9 cellular contexts compared by ENCODE assay signal in genomic region chr17:63922402-63922801, GRCh38. TPM values are rescaled to one million over a fixed set of nuclear protein-coding genes. Genes with fewer than 3 reads are reported as not detected.
DNase-seq lines count a peak whose midpoint lies in the region; ATAC-seq and TF ChIP-seq lines count a peak whose summit lies in the region.
"Not testable (repeated sequence)": the region's sequence is repeated elsewhere in the genome, so short reads cannot be mapped to it uniquely, and the experiment has no call there.
"Had no signal": no experiment of that assay in that cellular context is flagged by ENCODE, and none has a peak within 500 bp of the region (broad histone marks: within the 10 kb centered on the region; RNA-seq: fewer than 3 reads in every experiment).

No MANE protein-coding gene starts in this region.

- peak overlapping the region; percentile 57 for H3K4me3 ChIP-seq in DOHH2 (ENCODE audit: low read length)
- not testable (repeated sequence) for H3K4me3 ChIP-seq in Karpas-422 (ENCODE audit: low read length); lower lobe of right lung

- TF ChIP-seq POLR2A in Raji (IDR thresholded peaks at IDR 0.05; ENCODE audit: insufficient read depth, low read depth, low read length), result 0 out of 2 replicates have a peak, but pooled peaks have one; percentile 48

- intact Hi-C loops in lower lobe of right lung (cut with DNase I), result not testable (repeated sequence)

- peaks cover 28% of the 10 kb centered on the region for H3F3A ChIP-seq in DOHH2 (ENCODE audit: control insufficient read depth, insufficient read depth)

- H3K9me2 ChIP-seq in DOHH2 (replicated peaks; ENCODE audit: control insufficient read depth, low read length); Karpas-422 (replicated peaks; ENCODE audit: insufficient read depth, low read length): not testable (repeated sequence)

- peak overlapping the region; percentile 66 for H3K9ac ChIP-seq in Karpas-422 (ENCODE audit: low read length)

- not testable (repeated sequence) for H3K9me3 ChIP-seq in DOHH2 (ENCODE audit: control insufficient read depth, insufficient read depth, low read length); Karpas-422 (ENCODE audit: low read length); lower lobe of right lung

- H3K4me2 ChIP-seq in DOHH2 (ENCODE audit: low read length), result peak overlapping the region; percentile 73
- H3K4me2 ChIP-seq in Karpas-422 (ENCODE audit: low read depth, low read length, poor library complexity, severe bottlenecking), result peak overlapping the region; percentile 67

- peaks cover 83% of the 10 kb centered on the region for H3K4me1 ChIP-seq in DOHH2 (ENCODE audit: control insufficient read depth, low read length)
- H3K4me1 ChIP-seq in Karpas-422 (ENCODE audit: low read length), result peaks cover 80% of the 10 kb centered on the region
- H3K4me1 ChIP-seq in lower lobe of right lung, result not testable (repeated sequence)

- peak; percentile 93 for DNase-seq in Karpas-422
- peak; percentile 3 for DNase-seq in lower lobe of right lung

- TF ChIP-seq CTCF in DOHH2 (IDR thresholded peaks at IDR 0.05; ENCODE audit: low read depth, low read length, poor library complexity, severe bottlenecking); lower lobe of right lung (IDR thresholded peaks at IDR 0.05): not testable (repeated sequence)

- H4K20me1 ChIP-seq in DOHH2 (ENCODE audit: control insufficient read depth, insufficient read depth, low read depth, low read length); Karpas-422 (ENCODE audit: insufficient read depth, low read depth, low read length): not testable (repeated sequence)

- ATAC-seq in GM19023 (IDR thresholded peaks at IDR 0.05; ENCODE audit: unreplicated experiment) (peak; percentile 47), GM21447 (IDR thresholded peaks at IDR 0.05; ENCODE audit: unreplicated experiment) (peak; percentile 69), HG02852 (IDR thresholded peaks at IDR 0.05; ENCODE audit: unreplicated experiment) (peak; percentile 51)
- not testable (repeated sequence) for ATAC-seq in lower lobe of right lung

- not testable (repeated sequence) for H3K27me3 ChIP-seq in DOHH2 (ENCODE audit: control insufficient read depth, low read length); Karpas-422 (ENCODE audit: low read length); lower lobe of right lung (ENCODE audit: low read depth)

- H3K27ac ChIP-seq in DOHH2 (ENCODE audit: low read depth, low read length), result peak overlapping the region; percentile 86
- peak overlapping the region; percentile 99 for H3K27ac ChIP-seq in Karpas-422 (ENCODE audit: low read length)
- H3K27ac ChIP-seq in lower lobe of right lung, result not testable (repeated sequence)

- H3K36me3 ChIP-seq in DOHH2 (ENCODE audit: control insufficient read depth, low read length), result peaks cover 16% of the 10 kb centered on the region
- H3K36me3 ChIP-seq in Karpas-422 (ENCODE audit: insufficient read depth, low read length); lower lobe of right lung: not testable (repeated sequence)

- not testable (repeated sequence) for H2AFZ ChIP-seq in Karpas-422 (ENCODE audit: low read length)

- not testable (repeated sequence) for H3K79me2 ChIP-seq in DOHH2 (ENCODE audit: control insufficient read depth, low read length); Karpas-422 (ENCODE audit: low read length)

RNA-seq across cellular contexts. Expression of gene GH1, which starts 3.8 kb away (rescaled TPM):
- not detected in 2 replicates for total RNA-seq in Karpas-422 (2014; rRNA removed; shearing (Covaris generic); ENCODE audit: low replicate concordance)
- total RNA-seq in lower lobe of right lung, result not detected
- total RNA-seq: NCI-H460; T-helper 2 cell treated with Interferon-gamma antibody and Interleukin-4, amounts not matched to agents 100 ng/mL and 5 ng/mL, for 36 hours had no signal

RNA-seq across cellular contexts. Expression of gene CD79B, which starts 9.7 kb away (rescaled TPM):
- 545 and 1,164 TPM in 2 replicates for total RNA-seq in Karpas-422 (2014; rRNA removed; shearing (Covaris generic); ENCODE audit: low replicate concordance)
- 4.7 TPM for total RNA-seq in lower lobe of right lung
- total RNA-seq: NCI-H460 had no signal

RNA-seq across cellular contexts. Expression of gene CSHL1, which starts 11.3 kb away (rescaled TPM):
- total RNA-seq in Karpas-422 (2014; rRNA removed; shearing (Covaris generic); ENCODE audit: low replicate concordance), result not detected in 2 replicates
- not detected for total RNA-seq in lower lobe of right lung
- total RNA-seq: NCI-H460; T-helper 2 cell treated with Interferon-gamma antibody and Interleukin-4, amounts not matched to agents 100 ng/mL and 5 ng/mL, for 36 hours had no signal

RNA-seq across cellular contexts. Expression of gene CSH1, which starts 26.0 kb away (rescaled TPM):
- not detected in 2 replicates for total RNA-seq in Karpas-422 (2014; rRNA removed; shearing (Covaris generic); ENCODE audit: low replicate concordance)
- total RNA-seq in lower lobe of right lung, result not detected
- total RNA-seq: NCI-H460; T-helper 2 cell treated with Interferon-gamma antibody and Interleukin-4, amounts not matched to agents 100 ng/mL and 5 ng/mL, for 36 hours had no signal

RNA-seq across cellular contexts. Expression of gene GH2, which starts 40.7 kb away (rescaled TPM):
- not detected in 2 replicates for total RNA-seq in Karpas-422 (2014; rRNA removed; shearing (Covaris generic); ENCODE audit: low replicate concordance)
- total RNA-seq in lower lobe of right lung, result not detected
- total RNA-seq: NCI-H460; T-helper 2 cell treated with Interferon-gamma antibody and Interleukin-4, amounts not matched to agents 100 ng/mL and 5 ng/mL, for 36 hours had no signal

Comparison
In these comparisons a context has a peak if more than half of its experiments do, and no peak if none do; other contexts are left out.
1. RNA of gene CD79B, which starts 9.7 kb away (total RNA-seq): 545 to 1,164 TPM in Karpas-422; 4.7 TPM in lower lobe of right lung (single experiment); every median in the first group is over 10 times any median in the second.